ENCODE assay signal across 22 cellular contexts in the genomic region with DNA sequence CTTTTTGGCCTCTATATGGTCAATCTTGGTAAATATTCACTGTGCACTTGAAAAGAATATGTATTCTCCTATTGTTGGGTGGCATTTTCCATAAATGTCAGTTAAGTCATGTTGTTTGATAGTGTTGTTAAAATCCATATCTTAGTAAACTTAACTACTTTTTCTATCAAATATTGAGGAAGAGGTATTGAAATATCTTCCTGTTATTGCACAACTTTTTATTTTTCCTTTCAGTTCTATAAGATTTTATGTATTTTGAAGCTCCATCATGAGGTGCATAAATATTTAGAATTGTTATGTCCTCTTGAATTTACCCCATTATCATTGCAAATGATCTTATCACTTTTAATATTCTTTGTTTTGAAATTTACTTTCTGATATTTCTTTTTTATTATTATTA. TPM values are rescaled to one million over a fixed set of nuclear protein-coding genes. Genes with fewer than 3 reads are reported as not detected.
DNase-seq lines count a peak whose midpoint lies in the region; ATAC-seq, FAIRE-seq and TF ChIP-seq lines count a peak whose summit lies in the region.
"Had no signal": no experiment of that assay in that cellular context is flagged by ENCODE, and none has a peak within 500 bp of the region (broad histone marks: within the 10 kb centered on the region; RNA-seq: fewer than 3 reads in every experiment).

No MANE protein-coding gene starts in this region.

- dilution Hi-C loops in IMR-90 (cut with HindIII; ENCODE audit: low sequenced_read_pairs, unreplicated experiment) = no loop called here

- CTCF ChIA-PET in IMR-90 (lab: Yijun Ruan, JAX) (no interaction called here), K562 (lab: Yijun Ruan, JAX; ENCODE audit: low intra/inter-chr PET ratio) (no interaction called here)

- H3K4ac ChIP-seq in IMR-90 (ENCODE audit: low read depth, low read length) = no peak overlapping the region
- H3K4ac ChIP-seq in mesenchymal stem cell (ENCODE audit: low read depth in 1 of 2, low read length in 2 of 2) = no peak overlapping the region

- TF ChIP-seq EP300 in K562 (IDR thresholded peaks at IDR 0.05; ENCODE audit: low read length) = no peak

- TF ChIP-seq POLR2A in IMR-90 (IDR thresholded peaks at IDR 0.05; ENCODE audit: low read depth, low read length) = no peak
- TF ChIP-seq POLR2A in K562 (conservative IDR thresholded peaks at IDR 0.05) = no peak

- H4K20me1 ChIP-seq in IMR-90 (ENCODE audit: insufficient read depth, low read length) (no peaks in the 10 kb centered on the region), K562 (replicated peaks; ENCODE audit: control insufficient read depth, insufficient read depth, low read length) (no peaks in the 10 kb centered on the region)
- H4K20me1 ChIP-seq: BLaER1 had no signal

- no peaks in the 10 kb centered on the region for H3K27me3 ChIP-seq in IMR-90 (ENCODE audit: control insufficient read depth, insufficient read depth, low read length)
- no peaks in the 10 kb centered on the region for H3K27me3 ChIP-seq in K562 (ENCODE audit: control insufficient read depth in 2 of 2, insufficient read depth in 2 of 2, low read length in 2 of 2)
- no peaks in the 10 kb centered on the region for H3K27me3 ChIP-seq in mesenchymal stem cell (ENCODE audit: control insufficient read depth in 1 of 2, insufficient read depth in 1 of 2, low read length in 2 of 2)
- H3K27me3 ChIP-seq: BE2C, BLaER1 had no signal

- no TSS peak for BruUV-seq in IMR-90 (replicated peaks; lab: Mats Ljungman, UMichigan)
- no TSS peak for BruUV-seq in K562 (replicated peaks; lab: Mats Ljungman, UMichigan)

- H2BK120ac ChIP-seq in IMR-90 (ENCODE audit: low read depth, low read length) = no peak overlapping the region
- H2BK120ac ChIP-seq in mesenchymal stem cell (ENCODE audit: low read depth, low read length) = no peak overlapping the region

- no peak overlapping the region for H3K18ac ChIP-seq in IMR-90 (ENCODE audit: low read depth, low read length)
- H3K18ac ChIP-seq in mesenchymal stem cell (ENCODE audit: low read depth in 1 of 2, low read length in 2 of 2) = no peak overlapping the region

- no peak overlapping the region for H2BK20ac ChIP-seq in IMR-90 (ENCODE audit: low read depth, low read length)

- H3K79me1 ChIP-seq in IMR-90 (ENCODE audit: low read depth in 1 of 2, low read length in 2 of 2) = no peaks in the 10 kb centered on the region
- no peaks in the 10 kb centered on the region for H3K79me1 ChIP-seq in mesenchymal stem cell (replicated peaks; ENCODE audit: low read length, poor library complexity, severe bottlenecking)

- H3K14ac ChIP-seq in IMR-90 (replicated peaks; ENCODE audit: low read depth, low read length) (no peak overlapping the region), mesenchymal stem cell (ENCODE audit: low read length in 2 of 2) (no peak overlapping the region)

- H2AK9ac ChIP-seq in IMR-90 (replicated peaks; ENCODE audit: low read depth, low read length, poor library complexity) = no peak overlapping the region

- H3K27ac ChIP-seq in IMR-90 (ENCODE audit: insufficient read depth, low read length) = no peak overlapping the region
- H3K27ac ChIP-seq in K562 (ENCODE audit: extremely low read depth, low read depth, low read length) = no peak overlapping the region
- no peak overlapping the region for H3K27ac ChIP-seq in mesenchymal stem cell (ENCODE audit: low read length, poor library complexity, severe bottlenecking)
- H3K27ac ChIP-seq: BLaER1 had no signal

- H2AK5ac ChIP-seq in IMR-90 (ENCODE audit: low read depth, low read length) (no peak overlapping the region), mesenchymal stem cell (ENCODE audit: low read length, severe bottlenecking) (no peak overlapping the region)

- TF ChIP-seq CTCF in D721Med (IDR thresholded peaks at IDR 0.05; ENCODE audit: insufficient read depth, missing control alignments) = no peak
- no peak for TF ChIP-seq CTCF in IMR-90 (conservative IDR thresholded peaks at IDR 0.05; ENCODE audit: low read depth, low read length)
- no peak for TF ChIP-seq CTCF in K562 (IDR thresholded peaks at IDR 0.05 in 2 of 3, conservative IDR thresholded peaks at IDR 0.05 in 1 of 3; ENCODE audit: insufficient read depth in 2 of 3, low read depth in 1 of 3, low read length in 3 of 3)

- H3K36me3 ChIP-seq in IMR-90 (ENCODE audit: control insufficient read depth, insufficient read depth, low read length) (no peaks in the 10 kb centered on the region), K562 (ENCODE audit: control insufficient read depth, insufficient read depth, low read length) (no peaks in the 10 kb centered on the region), mesenchymal stem cell (ENCODE audit: control insufficient read depth in 1 of 2, insufficient read depth in 2 of 2, low read depth in 1 of 2, low read length in 2 of 2) (no peaks in the 10 kb centered on the region)
- H3K36me3 ChIP-seq: BE2C, BLaER1 had no signal

- H3K9me1 ChIP-seq in IMR-90 (ENCODE audit: insufficient read depth, low read length) (no peaks in the 10 kb centered on the region), K562 (ENCODE audit: control insufficient read depth, insufficient read depth, low read length) (no peaks in the 10 kb centered on the region)

- H3K9me3 ChIP-seq in IMR-90 (ENCODE audit: control insufficient read depth, insufficient read depth, low read length) (no peaks in the 10 kb centered on the region), K562 (replicated peaks; ENCODE audit: control insufficient read depth, insufficient read depth, low read depth, low read length) (no peaks in the 10 kb centered on the region), mesenchymal stem cell (ENCODE audit: control insufficient read depth, low read length) (peaks cover 3% of the 10 kb centered on the region)
- H3K9me3 ChIP-seq: BE2C, BLaER1 had no signal

- H2BK15ac ChIP-seq in IMR-90 (ENCODE audit: low read depth, low read length) = no peak overlapping the region
- no peak overlapping the region for H2BK15ac ChIP-seq in mesenchymal stem cell (ENCODE audit: low read depth, poor library complexity, severe bottlenecking)

- H3K23ac ChIP-seq in IMR-90 (ENCODE audit: low read depth, low read length) (no peak overlapping the region), mesenchymal stem cell (ENCODE audit: low read length in 2 of 2) (no peak overlapping the region)

- H3K9ac ChIP-seq in IMR-90 (ENCODE audit: low read depth, low read length) (no peak overlapping the region), K562 (ENCODE audit: insufficient read depth in 1 of 2, low read depth in 2 of 2, low read length in 2 of 2) (no peak overlapping the region), mesenchymal stem cell (ENCODE audit: low read length) (no peak overlapping the region)
- H3K9ac ChIP-seq: BLaER1 had no signal

- ATAC-seq in IMR-90 (ENCODE audit: low read depth) = no peak
- ATAC-seq in K562 = no peak
- no peak for ATAC-seq in GM21529 (IDR thresholded peaks at IDR 0.05; ENCODE audit: unreplicated experiment)
- no peak for ATAC-seq in GM21723 (IDR thresholded peaks at IDR 0.05; ENCODE audit: unreplicated experiment)

- no peak overlapping the region for H4K91ac ChIP-seq in IMR-90 (ENCODE audit: insufficient read depth, low read depth, low read length)
- no peak overlapping the region for H4K91ac ChIP-seq in mesenchymal stem cell (ENCODE audit: low read length)

- H2BK5ac ChIP-seq in IMR-90 (ENCODE audit: low read depth, low read length, poor library complexity, severe bottlenecking) = no peak overlapping the region
- peak overlapping the region; percentile 79 for H2BK5ac ChIP-seq in mesenchymal stem cell (ENCODE audit: low read depth, low read length, poor library complexity, severe bottlenecking)

- no peak overlapping the region for H2AFZ ChIP-seq in IMR-90 (replicated peaks; ENCODE audit: low read length, poor library complexity)
- no peak overlapping the region for H2AFZ ChIP-seq in K562 (ENCODE audit: low read depth, low read length)
- H2AFZ ChIP-seq in mesenchymal stem cell (ENCODE audit: low read depth, low read length) = no peak overlapping the region

- no peaks in the 10 kb centered on the region for H3K79me2 ChIP-seq in K562 (ENCODE audit: control insufficient read depth, insufficient read depth, low read length)

- H4K8ac ChIP-seq in IMR-90 (ENCODE audit: low read depth in 2 of 2, low read length in 2 of 2) (no peak overlapping the region), mesenchymal stem cell (ENCODE audit: low read length) (no peak overlapping the region)

- H3K4me2 ChIP-seq in IMR-90 (ENCODE audit: low read depth, low read length) (no peak overlapping the region), K562 (ENCODE audit: insufficient read depth, low read length) (no peak overlapping the region), mesenchymal stem cell (ENCODE audit: low read length, poor library complexity, severe bottlenecking) (no peak overlapping the region)
- H3K4me2 ChIP-seq: BLaER1 had no signal

- H3K4me1 ChIP-seq in IMR-90 (ENCODE audit: control insufficient read depth, insufficient read depth, low read length) (no peaks in the 10 kb centered on the region), K562 (replicated peaks in 1 of 2; ENCODE audit: control insufficient read depth in 2 of 2, insufficient read depth in 2 of 2, low read length in 2 of 2) (peaks cover 0 to 4% of the 10 kb centered on the region in 2 experiments; a peak in 1 of 5 replicates), mesenchymal stem cell (ENCODE audit: control insufficient read depth, insufficient read depth, low read depth, low read length) (no peaks in the 10 kb centered on the region)
- H3K4me1 ChIP-seq: BLaER1 had no signal

- POLR2A ChIA-PET in IMR-90 (lab: Charles Lee; ENCODE audit: unreplicated experiment) (no interaction called here), K562 (lab: Yijun Ruan, JAX) (no interaction called here)

- no peak overlapping the region for H2BK12ac ChIP-seq in mesenchymal stem cell (ENCODE audit: low read length in 2 of 2)

- H3K4me3 ChIP-seq in IMR-90 (ENCODE audit: insufficient read depth, low read depth, low read length) (no peak overlapping the region), K562 (no peak overlapping the region), mesenchymal stem cell (ENCODE audit: insufficient read depth in 1 of 2, low read depth in 1 of 2, low read length in 2 of 2) (no peak overlapping the region)
- H3K4me3 ChIP-seq: BLaER1 had no signal

- H3K56ac ChIP-seq in IMR-90 (ENCODE audit: extremely low read depth, insufficient read depth, low read length) = no peak overlapping the region

- DNase-seq in D721Med (ENCODE audit: insufficient read length, low spot score) (no peak), IMR-90 (no peak), K562 (ENCODE audit: extremely low read depth in 1 of 4, low spot score in 3 of 4) (no peak), mesenchymal stem cell (no peak), urothelium cell line (ENCODE audit: low spot score) (no peak)
- DNase-seq: 8988T; ACHN; BE2C; C1 segment of cervical spinal cord; CD4-positive, alpha-beta memory T cell; CD4-positive, CD25-positive, alpha-beta regulatory T cell; CD8-positive, alpha-beta memory T cell; COR-L47; DMS79 treated with DMSO at 0.1 percent for 48 hours; GF-D8 had no signal

- intact Hi-C loops in IMR-90 (cut with micrococcal nuclease) (no loop called here), K562 (cut with micrococcal nuclease) (no loop called here)

- TF ChIP-seq RAD21 in IMR-90 (IDR thresholded peaks at IDR 0.05; ENCODE audit: low read length) (no peak), K562 (CRISPR knock-in tag; conservative IDR thresholded peaks at IDR 0.05 in 1 of 2, IDR thresholded peaks at IDR 0.05 in 1 of 2) (no peak)

- in situ Hi-C loops in IMR-90 (cut with MboI; ENCODE audit: low sequenced_read_pairs) (no loop called here), K562 (cut with MboI) (no loop called here)

- FAIRE-seq in D721Med (lab: Jason Lieb, UNC) = peak; percentile 6
- no peak for FAIRE-seq in K562 (lab: Jason Lieb, UNC)
- no peak for FAIRE-seq in urothelium cell line (lab: Jason Lieb, UNC)
- FAIRE-seq: GM12891 had no signal

- H4K5ac ChIP-seq in IMR-90 (ENCODE audit: low read depth, low read length) = no peak overlapping the region

RNA-seq across cellular contexts. Expression of a gene that starts 3.4 kb away (rescaled TPM):
- total RNA-seq in IMR-90 (2012; rRNA removed) = not detected in 2 replicates
- polyA plus RNA-seq in IMR-90 (2012; rRNA removed) = not detected in 2 replicates
- not detected in 2 replicates for polyA plus RNA-seq in IMR-90 (2012; cell fraction: cytosol; rRNA removed)
- polyA plus RNA-seq in IMR-90 (2012; cell fraction: nucleus; rRNA removed; ENCODE audit: low replicate concordance) = not detected in 2 replicates
- total RNA-seq in K562 (2011; cell fraction: chromatin; rRNA removed; ENCODE audit: low replicate concordance) = not detected in 2 replicates
- not detected in 2 replicates for total RNA-seq in K562 (2011; cell fraction: nucleolus; rRNA removed)
- total RNA-seq in K562 (2011; cell fraction: nucleoplasm; rRNA removed) = not detected in 2 replicates
- total RNA-seq in K562 (2014; rRNA removed) = not detected in 2 replicates
- not detected in 2 replicates for total RNA-seq in K562 (2014; rRNA removed; fragmentation: Illumina TruSeq; extraction: Trizol)
- not detected in 2 replicates for total RNA-seq in K562 (2015; rRNA removed; fragmentation: Illumina TruSeq; extraction: Trizol)
- not detected in 2 replicates for total RNA-seq in K562 (2021)
- polyA plus RNA-seq in K562 (2011; rRNA removed) = not detected in 2 replicates
- polyA plus RNA-seq in K562 (2011; cell fraction: cytosol; rRNA removed) = not detected in 2 replicates
- not detected in 2 replicates for polyA plus RNA-seq in K562 (2011; cell fraction: nucleus; rRNA removed)
- 0.04 TPM in 1 of 2 replicates, not detected in the other for polyA plus RNA-seq in K562 (2012)
- not detected in 2 replicates for polyA plus RNA-seq in K562 (2014; fragmentation: Illumina TruSeq; extraction: Trizol)
- under 1 TPM in 1 of 2 experiments, not detected in 1; 0.07 TPM for polyA plus RNA-seq in K562 (2014; fragmentation: Nextera tagmentation; extraction: Ambion mirVana)
- not detected in 2 replicates for polyA plus RNA-seq in K562 (2014; rRNA removed)
- polyA minus RNA-seq in K562 (2011; rRNA and poly(A)+ RNA removed) = not detected in 2 replicates
- polyA minus RNA-seq in K562 (2011; cell fraction: cytosol; rRNA and poly(A)+ RNA removed) = not detected in 2 replicates
- polyA minus RNA-seq in K562 (2011; cell fraction: nucleus; rRNA and poly(A)+ RNA removed) = not detected in 2 replicates
- not detected for polyA plus RNA-seq in mesenchymal stem cell (2013, experiment 1 of 2)
- not detected for polyA plus RNA-seq in mesenchymal stem cell (2013, experiment 2 of 2)
- total RNA-seq: A673; CD4-positive, alpha-beta memory T cell; CD4-positive, CD25-positive, alpha-beta regulatory T cell; CD8-positive, alpha-beta memory T cell had no signal
- polyA plus RNA-seq: AG04450; CD14-positive monocyte; CD4-positive, alpha-beta memory T cell; CD4-positive, CD25-positive, alpha-beta regulatory T cell; CD8-positive, alpha-beta memory T cell had no signal
